Comparison of ENCODE assay signal across 18 cellular contexts in genomic region chr15:44231842-44232241, GRCh38. TPM values are rescaled to one million over a fixed set of nuclear protein-coding genes. Genes with fewer than 3 reads are reported as not detected.
"Had no signal": no experiment of that assay in that cellular context is flagged by ENCODE, and none has a peak within 500 bp of the region (broad histone marks: within the 10 kb centered on the region; RNA-seq: fewer than 3 reads in every experiment).

No MANE protein-coding gene starts in this region.

- H3K36me3 ChIP-seq: esophagus squamous epithelium, prostate gland, right lobe of liver, spleen had no signal

- H2AFZ ChIP-seq: hepatocyte, parathyroid adenoma had no signal

- H3K4me1 ChIP-seq: parathyroid adenoma, prostate gland, right lobe of liver, spleen had no signal

- H3K79me2 ChIP-seq: hepatocyte, parathyroid adenoma had no signal

- H3K4me3 ChIP-seq: esophagus squamous epithelium, hepatocyte, prostate gland, right lobe of liver, spleen had no signal

- DNase-seq: effector memory CD8-positive, alpha-beta T cell; esophagus squamous epithelium; foreskin melanocyte; head of caudate nucleus; mesendoderm; naive B cell; occipital lobe; right lobe of liver; spleen; stimulated activated CD4-positive, alpha-beta T cell treated with anti-CD3 and anti-CD28 coated beads, Interleukin-15, amount 100 ng/mL, for 24 hours; stimulated activated CD4-positive, alpha-beta T cell treated with anti-CD3 and anti-CD28 coated beads, Interleukin-1b, Interleukin-23, amount 100 ng/mL, for 48 hours; stimulated activated CD4-positive, alpha-beta T cell treated with anti-CD3 and anti-CD28 coated beads, Interleukin-4, amount 100 ng/mL, for 24 hours; stimulated activated naive B cell treated with anti-CD40 and anti-IgM and Interleukin-4, amounts not matched to agents 10 μg/mL and 1 μg/mL and 100 μg/mL, for 72 hours had no signal

- FAIRE-seq: colon, urothelium cell line had no signal

- H3K27ac ChIP-seq: esophagus squamous epithelium, hepatocyte, parathyroid adenoma, prostate gland, right lobe of liver, spleen had no signal

- H3K9ac ChIP-seq: parathyroid adenoma had no signal

- H3K27me3 ChIP-seq: hepatocyte, right lobe of liver had no signal

- H3K9me3 ChIP-seq: esophagus squamous epithelium, prostate gland, right lobe of liver, spleen had no signal

- H3K4me2 ChIP-seq: hepatocyte had no signal

RNA-seq across cellular contexts. Expression of gene FRMD5, which starts 36.8 kb away (rescaled TPM):
- total RNA-seq: right lobe of liver had no signal
